In genomic region chr9:101369286-101369685, GRCh38 we compare ENCODE assay signal across 1 cellular context.
TF ChIP-seq lines count a peak whose summit lies in the region.

No MANE protein-coding gene starts in this region.

TF ChIP-seq in K562, 482 proteins besides CTCF, POLR2A, EP300 and RAD21:
- no peak for TF ChIP-seq ARHGAP35 (IDR thresholded peaks at IDR 0.05; ENCODE audit: partially characterized antibody)
